Comparison of ENCODE assay signal across 8 cellular contexts in genomic region chr3:17740703-17741102, GRCh38. TPM values are rescaled to one million over a fixed set of nuclear protein-coding genes. Genes with fewer than 3 reads are reported as not detected.
A peak's percentile ranks its signal among the peaks of the same experiment; 100 is the strongest.
DNase-seq lines count a peak whose midpoint lies in the region; ATAC-seq, FAIRE-seq and TF ChIP-seq lines count a peak whose summit lies in the region.

No MANE protein-coding gene starts in this region.

- CTCF ChIA-PET in H1 (lab: Charles Lee; ENCODE audit: partially characterized antibody), result interaction anchor here (0.6 to 1.2 kb wide), 2 partner anchors 10 to 782 kb away, joined by 3 to 4 read pairs; no protein-coding TSS in a partner anchor

- H3K14ac ChIP-seq in H1 (ENCODE audit: insufficient read length) (no peak overlapping the region), neuronal stem cell (ENCODE audit: low read length) (no peak overlapping the region)

- no peak overlapping the region; the same call in 1 of the 2 replicates for H2AFZ ChIP-seq in H1 (ENCODE audit: low read length)
- peak overlapping the region; percentile 88 for H2AFZ ChIP-seq in neuronal stem cell (ENCODE audit: low read length)

- peak overlapping the region; percentile 3; the same call in 1 of the 2 replicates for H2BK15ac ChIP-seq in H1 (ENCODE audit: low read length)
- no peak overlapping the region for H2BK15ac ChIP-seq in neuronal stem cell (ENCODE audit: low read length)

- no peak overlapping the region for H3K56ac ChIP-seq in H1 (replicated peaks; ENCODE audit: insufficient read length, low read depth, low read length)

- H2BK20ac ChIP-seq in H1 (ENCODE audit: low read length), result no peak overlapping the region

- no peak for TF ChIP-seq POLR2A in H1 (IDR thresholded peaks at IDR 0.05; ENCODE audit: control extremely low read depth in 1 of 2, low read depth in 2 of 2, low read length in 2 of 2)

- H3K4me2 ChIP-seq in BLaER1 treated with 17β-estradiol and CSF1 and Interleukin-3, amounts not matched to agents 10 nM and 100 nM, result peak overlapping the region; percentile 80 to 94 (median 88)
- H3K4me2 ChIP-seq in H1 (ENCODE audit: insufficient read depth in 1 of 2, low read depth in 2 of 2, low read length in 2 of 2) (peak overlapping the region; percentile 83 to 92), neuronal stem cell (ENCODE audit: insufficient read depth, low read length, poor library complexity, severe bottlenecking) (peak overlapping the region; percentile 52)

- TF ChIP-seq CTCF in H1 (IDR thresholded peaks at IDR 0.05; ENCODE audit: control extremely low read depth in 1 of 3, insufficient read depth in 1 of 3, low read depth in 1 of 3, low read length in 3 of 3), result no peak

- FAIRE-seq in H1 (lab: Jason Lieb, UNC), result no peak

- peaks cover 0 to 4% (median 0%) of the 10 kb centered on the region in 11 experiments; a peak in 1 of 22 replicates for H4K20me1 ChIP-seq in BLaER1 treated with 17β-estradiol and CSF1 and Interleukin-3, amounts not matched to agents 10 nM and 100 nM
- no peaks in the 10 kb centered on the region for H4K20me1 ChIP-seq in H1 (replicated peaks in 1 of 2; ENCODE audit: control insufficient read depth in 1 of 2, insufficient read depth in 2 of 2, low read length in 2 of 2)

- peaks cover 3 to 18% (median 11%) of the 10 kb centered on the region in 11 experiments; a peak in 19 of 22 replicates for H3K36me3 ChIP-seq in BLaER1 treated with 17β-estradiol and CSF1 and Interleukin-3, amounts not matched to agents 10 nM and 100 nM
- H3K36me3 ChIP-seq in H1 (ENCODE audit: control insufficient read depth in 2 of 4, insufficient read depth in 4 of 4, low read length in 3 of 4) (no peaks in the 10 kb centered on the region), neuronal stem cell (replicated peaks in 1 of 2; ENCODE audit: control insufficient read depth in 2 of 2, insufficient read depth in 2 of 2, low read length in 2 of 2) (peaks cover 0 to 2% of the 10 kb centered on the region in 2 donors)

- H3K79me1 ChIP-seq in H1 (ENCODE audit: low read depth, low read length) (no peaks in the 10 kb centered on the region; the same call in 1 of the 2 replicates), neuronal stem cell (ENCODE audit: low read depth, low read length) (peaks cover 2% of the 10 kb centered on the region)

- no peak overlapping the region for H2BK12ac ChIP-seq in H1 (ENCODE audit: low read depth, low read length)
- H2BK12ac ChIP-seq in neuronal stem cell (ENCODE audit: low read length), result no peak overlapping the region

- WGBS in H1 (ENCODE audit: extremely low coverage in 1 of 2, insufficient coverage in 1 of 2, insufficient read length in 1 of 2, insufficient replicate concordance in 2 of 2, low coverage in 1 of 2, low lambda C conversion rate in 2 of 2, missing lambda C conversion rate in 1 of 2), 2 experiments, result 86% methylated on average over 4 of the region's 4 CpGs; no CpG with 5 or more reads in 1 of the 2 experiments
- WGBS in neuronal stem cell (ENCODE audit: extremely low coverage in 2 of 2, insufficient read length in 2 of 2, insufficient replicate concordance in 1 of 2), 2 donors, result no CpG with 5 or more reads among the region's 4 CpGs

- peak overlapping the region; percentile 95 to 99 (median 98); a peak in 21 of 22 replicates for H3K27ac ChIP-seq in BLaER1 treated with 17β-estradiol and CSF1 and Interleukin-3, amounts not matched to agents 10 nM and 100 nM
- H3K27ac ChIP-seq in H1 (ENCODE audit: low read depth, low read length) (no peak overlapping the region), neuronal stem cell (replicated peaks; ENCODE audit: low read length) (no peak overlapping the region)

- TF ChIP-seq EP300 in H1 (IDR thresholded peaks at IDR 0.05; ENCODE audit: borderline replicate concordance in 1 of 2, low read depth in 2 of 2, low read length in 2 of 2), result no peak

- H3K23ac ChIP-seq in H1 (ENCODE audit: insufficient read length) (no peak overlapping the region), neuronal stem cell (ENCODE audit: low read depth, low read length, poor library complexity) (no peak overlapping the region)

- peaks cover 33 to 44% (median 41%) of the 10 kb centered on the region in 10 experiments for H3K4me1 ChIP-seq in BLaER1 treated with 17β-estradiol and CSF1 and Interleukin-3, amounts not matched to agents 10 nM and 100 nM
- H3K4me1 ChIP-seq in H1 (replicated peaks in 1 of 4; ENCODE audit: control insufficient read depth in 3 of 4, insufficient read depth in 4 of 4, low read length in 3 of 4) (peaks cover 2 to 8% (median 5%) of the 10 kb centered on the region in 4 experiments; a peak in 3 of 7 replicates), neuronal stem cell (ENCODE audit: control insufficient read depth in 2 of 2, insufficient read depth in 1 of 2, low read depth in 1 of 2, low read length in 2 of 2) (peaks cover 3 to 6% of the 10 kb centered on the region in 2 donors)

- TF ChIP-seq RAD21 in H1 (IDR thresholded peaks at IDR 0.05 in 1 of 2, conservative IDR thresholded peaks at IDR 0.05 in 1 of 2; ENCODE audit: low read depth in 2 of 2, low read length in 2 of 2), result no peak

- peaks cover 3% of the 10 kb centered on the region for H3K23me2 ChIP-seq in H1 (ENCODE audit: low read depth, low read length)

- 0 out of 2 replicates have a peak overlapping the region, but pooled peaks have one; percentile 11 for H3K18ac ChIP-seq in H1 (ENCODE audit: extremely low read depth, low read length)
- no peak overlapping the region for H3K18ac ChIP-seq in neuronal stem cell (ENCODE audit: low read length)

- H2BK120ac ChIP-seq in H1 (replicated peaks; ENCODE audit: low read depth, low read length), result no peak overlapping the region
- H2BK120ac ChIP-seq in neuronal stem cell (ENCODE audit: low read depth, low read length), result no peak overlapping the region

- no peaks in the 10 kb centered on the region for H3K27me3 ChIP-seq in BLaER1 treated with 17β-estradiol and CSF1 and Interleukin-3, amounts not matched to agents 10 nM and 100 nM
- H3K27me3 ChIP-seq in H1 (replicated peaks in 1 of 4; ENCODE audit: control insufficient read depth in 3 of 4, extremely low read depth in 1 of 4, insufficient read depth in 3 of 4, low read length in 3 of 4), result no peaks in the 10 kb centered on the region
- H3K27me3 ChIP-seq in neuronal stem cell (ENCODE audit: control insufficient read depth in 3 of 3, insufficient read depth in 3 of 3, low read depth in 1 of 3, low read length in 3 of 3), result no peaks in the 10 kb centered on the region

- no peak overlapping the region for H4K5ac ChIP-seq in H1 (ENCODE audit: insufficient read length, low read depth, low read length)

- ATAC-seq in left lobe of liver (no peak), GM19023 (IDR thresholded peaks at IDR 0.05; ENCODE audit: unreplicated experiment) (no peak)

- H2BK5ac ChIP-seq in H1 (ENCODE audit: low read depth, low read length) (no peak overlapping the region), neuronal stem cell (ENCODE audit: low read length) (no peak overlapping the region)

- peaks cover 0 to 41% of the 10 kb centered on the region in 2 experiments; a peak in 2 of 4 replicates for H3K79me2 ChIP-seq in H1 (ENCODE audit: control insufficient read depth in 1 of 2, insufficient read depth in 2 of 2, low read length in 2 of 2)

- H4K8ac ChIP-seq in H1 (ENCODE audit: extremely low read depth, insufficient read depth, low read length) (no peak overlapping the region), neuronal stem cell (ENCODE audit: low read depth, low read length) (no peak overlapping the region)

- peak overlapping the region; percentile 68 to 88 (median 77) for H3K4me3 ChIP-seq in BLaER1 treated with 17β-estradiol and CSF1 and Interleukin-3, amounts not matched to agents 10 nM and 100 nM
- peak overlapping the region in 3 of 4 experiments; percentile 1 to 90 (median 3); a peak in 4 of 8 replicates for H3K4me3 ChIP-seq in H1 (ENCODE audit: extremely low read depth in 1 of 4, insufficient read depth in 2 of 4, low read depth in 3 of 4, low read length in 4 of 4)
- peak overlapping the region in 1 of 2 donors; percentile 59 for H3K4me3 ChIP-seq in neuronal stem cell (ENCODE audit: low read length in 2 of 2)

- H2AK5ac ChIP-seq in H1 (ENCODE audit: low read depth, low read length), result no peak overlapping the region
- H2AK5ac ChIP-seq in neuronal stem cell (ENCODE audit: low read depth, low read length), result no peak overlapping the region

- POLR2A ChIA-PET in H1 (lab: Charles Lee; ENCODE audit: partially characterized antibody), result interaction anchor here (1.0 kb wide), 1 partner anchor 189 kb away, joined by 3 read pairs; no protein-coding TSS in a partner anchor

- H3K9me3 ChIP-seq in BLaER1 treated with 17β-estradiol and CSF1 and Interleukin-3, amounts not matched to agents 10 nM and 100 nM (replicated peaks in 1 of 11), result peaks cover 0 to 8% (median 3%) of the 10 kb centered on the region in 11 experiments; a peak in 8 of 22 replicates
- H3K9me3 ChIP-seq in H1 (ENCODE audit: insufficient read depth in 2 of 2, low read depth in 1 of 2, low read length in 1 of 2), result no peaks in the 10 kb centered on the region
- no peaks in the 10 kb centered on the region for H3K9me3 ChIP-seq in neuronal stem cell (replicated peaks in 1 of 2; ENCODE audit: control insufficient read depth in 2 of 2, insufficient read depth in 1 of 2, low read depth in 1 of 2, low read length in 2 of 2)

- DNase-seq in HCEC 1CT (peak; percentile 72), RPMI8226 (peak; percentile 38), H1 (ENCODE audit: low read depth in 1 of 2, low spot score in 2 of 2) (no peak), neuronal stem cell (ENCODE audit: low spot score) (no peak), left lobe of liver (ENCODE audit: low spot score) (no peak)
- no peak for DNase-seq in stimulated activated CD4-positive, alpha-beta T cell treated with anti-CD3 and anti-CD28 coated beads, Interleukin-2, amount 100 ng/mL, for 24 hours

- peak overlapping the region; percentile 93 to 98 (median 97); a peak in 21 of 22 replicates for H3K9ac ChIP-seq in BLaER1 treated with 17β-estradiol and CSF1 and Interleukin-3, amounts not matched to agents 10 nM and 100 nM
- H3K9ac ChIP-seq in H1 (replicated peaks in 1 of 4; ENCODE audit: extremely low read depth in 1 of 4, low read depth in 3 of 4, low read length in 3 of 4) (no peak overlapping the region; a peak in 2 of 7 replicates), neuronal stem cell (ENCODE audit: low read depth, low read length, poor library complexity) (no peak overlapping the region)

- no peak overlapping the region for H4K91ac ChIP-seq in H1 (replicated peaks; ENCODE audit: insufficient read length, low read length)
- no peak overlapping the region for H4K91ac ChIP-seq in neuronal stem cell (ENCODE audit: low read depth, low read length, poor library complexity)

- no peak overlapping the region for H3K4ac ChIP-seq in H1 (replicated peaks; ENCODE audit: insufficient read length, low read depth, low read length)
- no peak overlapping the region for H3K4ac ChIP-seq in neuronal stem cell (ENCODE audit: low read length)

RNA-seq across cellular contexts. Expression of gene TBC1D5, which starts 1.7 kb away (rescaled TPM):
- total RNA-seq in H1 (2021; fragmentation: NEBNext Ultra II Directional; extraction: Animal tissue kit (Norgen Biotek cat#: 25700)), result 22.9 and 24.2 TPM in 2 replicates
- polyA plus RNA-seq in H1 (2011; rRNA removed), result 11.0 TPM in 2 replicates
- polyA plus RNA-seq in H1 (2011; cell fraction: cytosol; rRNA removed), result 9.2 TPM
- 10.2 TPM for polyA plus RNA-seq in H1 (2011; cell fraction: nucleus; rRNA removed)
- polyA plus RNA-seq in H1 (2012, experiment 1 of 2), result 8.9 to 13.1 TPM (median 11.9 TPM) in 4 replicates
- 1.3 TPM for polyA plus RNA-seq in H1 (2012, experiment 2 of 2)
- polyA plus RNA-seq in H1 (2013, experiment 1 of 2), result 16.5 TPM
- polyA plus RNA-seq in H1 (2013, experiment 2 of 2), result 16.8 TPM
- 32.1 and 33.0 TPM in 2 replicates for polyA minus RNA-seq in H1 (2011; rRNA and poly(A)+ RNA removed)
- polyA minus RNA-seq in H1 (2011; cell fraction: cytosol; rRNA and poly(A)+ RNA removed), result 19.4 TPM
- polyA minus RNA-seq in H1 (2011; cell fraction: nucleus; rRNA and poly(A)+ RNA removed), result 35.9 TPM
- 24.5 TPM for polyA plus RNA-seq in neuronal stem cell (2013, experiment 1 of 2)
- polyA plus RNA-seq in neuronal stem cell (2013, experiment 2 of 2), result 26.3 TPM
- 21.8 TPM for total RNA-seq in left lobe of liver

Comparison
In these comparisons a context has a peak if more than half of its experiments do, and no peak if none do; other contexts are left out.
1. H3K27ac ChIP-seq: peak in BLaER1 treated with 17β-estradiol and CSF1 and Interleukin-3, amounts not matched to agents 10 nM and 100 nM (11 of 11); none in H1 (single experiment) and neuronal stem cell (single experiment).
2. H3K9ac ChIP-seq: peak in BLaER1 treated with 17β-estradiol and CSF1 and Interleukin-3, amounts not matched to agents 10 nM and 100 nM (11 of 11); none in H1 (0 of 4) and neuronal stem cell (single experiment).
3. DNase-seq: peak in HCEC 1CT (single experiment) and RPMI8226 (single experiment); none in H1 (0 of 2), neuronal stem cell (single experiment), stimulated activated CD4-positive, alpha-beta T cell treated with anti-CD3 and anti-CD28 coated beads, Interleukin-2, amount 100 ng/mL, for 24 hours (0 of 2) and left lobe of liver (single experiment).
4. Peak in every context shown above with its lines, with median percentiles within 50 percentile points of each other: H3K4me2 ChIP-seq.